27 cellular contexts compared by ENCODE assay signal in the genomic region with DNA sequence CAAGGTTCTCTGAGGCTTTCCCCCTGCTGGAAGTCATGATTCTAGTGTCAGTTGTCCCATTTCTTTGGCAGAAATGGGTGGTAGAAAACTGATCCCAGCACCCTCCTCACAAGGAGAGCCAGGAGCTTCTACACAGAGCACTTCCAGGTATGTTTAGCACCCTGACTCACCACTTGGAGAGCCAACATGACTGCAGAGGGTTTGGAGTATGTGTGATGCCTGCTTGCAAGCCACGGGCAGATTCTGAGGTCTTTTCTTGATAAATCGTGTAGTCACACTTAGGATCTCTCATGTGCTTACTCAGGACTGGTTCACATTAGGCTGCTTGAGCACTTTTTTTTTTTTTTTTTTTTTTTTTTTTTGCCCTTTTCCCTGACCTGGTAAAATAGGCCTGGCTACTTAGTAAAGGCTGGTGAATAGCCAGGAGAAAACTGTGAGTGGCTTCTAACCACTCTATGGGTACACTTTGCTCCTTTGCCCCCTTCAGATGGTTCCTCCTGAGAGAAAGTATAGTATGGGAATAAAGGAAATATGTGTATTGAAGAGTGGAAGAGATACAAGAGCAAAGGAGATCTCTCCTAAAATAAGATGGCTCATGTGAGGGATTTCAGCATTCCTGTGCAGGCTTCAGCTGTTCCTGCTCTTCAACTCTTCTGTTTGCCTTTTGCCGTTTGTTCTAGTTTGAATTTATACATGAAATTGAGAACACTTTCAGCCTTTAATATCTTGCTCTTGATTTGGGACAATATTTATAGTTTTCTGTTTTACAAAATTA.
A peak's percentile ranks its signal among the peaks of the same experiment; 100 is the strongest.
DNase-seq lines count a peak whose midpoint lies in the region; ATAC-seq and TF ChIP-seq lines count a peak whose summit lies in the region.
"Had no signal": no experiment of that assay in that cellular context is flagged by ENCODE, and none has a peak within 500 bp of the region (broad histone marks: within the 10 kb centered on the region; RNA-seq: fewer than 3 reads in every experiment).

No MANE protein-coding gene starts in this region.

- H3K27me3 Mint-ChIP-seq in GM23338 (ENCODE audit: insufficient read depth, low read depth, poor library complexity), result peaks cover 4% of the 10 kb centered on the region
- peaks cover 4% of the 10 kb centered on the region for H3K27me3 Mint-ChIP-seq in activated naive CD8-positive, alpha-beta T cell treated with anti-CD3 and anti-CD28 coated beads for 36 hours
- H3K27me3 Mint-ChIP-seq: dendritic cell treated with granulocyte-macrophage colony-stimulating factor and Interleukin-4, amounts not matched to agents 40 ng/mL and 50 ng/mL, for 4 days had no signal

- H2AFZ ChIP-seq in GM23338, result peak overlapping the region; percentile 50; the same call in 1 of the 2 replicates
- H2AFZ ChIP-seq in PC-3 (ENCODE audit: low read length), result no peak overlapping the region
- no peak overlapping the region for H2AFZ ChIP-seq in osteoblast (ENCODE audit: low read length)

- TF ChIP-seq CTCF in GM23338 (conservative IDR thresholded peaks at IDR 0.05; ENCODE audit: low read depth in 2 of 2) (no peak), PC-3 (conservative IDR thresholded peaks at IDR 0.05; ENCODE audit: low read depth, low read length) (no peak), epithelial cell of esophagus (IDR thresholded peaks at IDR 0.05; ENCODE audit: insufficient read depth, low read depth, low read length, missing control alignments) (no peak), osteoblast (IDR thresholded peaks at IDR 0.05; ENCODE audit: extremely low read depth, low read depth, low read length) (no peak), ovary (IDR thresholded peaks at IDR 0.05) (no peak)

- no peak overlapping the region for H3K9ac ChIP-seq in PC-3 (ENCODE audit: low read length)

- H3K27me3 ChIP-seq in GM23338 (ENCODE audit: insufficient read depth) (no peaks in the 10 kb centered on the region), PC-3 (ENCODE audit: low read length) (no peaks in the 10 kb centered on the region), osteoblast (ENCODE audit: insufficient read depth, low read length) (no peaks in the 10 kb centered on the region), ovary (no peaks in the 10 kb centered on the region)
- H3K27me3 ChIP-seq: sigmoid colon, stomach, tibial artery had no signal

- TF ChIP-seq EP300 in ovary (IDR thresholded peaks at IDR 0.05), result no peak

- no peak overlapping the region for H3K4me3 ChIP-seq in GM23338
- no peak overlapping the region for H3K4me3 ChIP-seq in PC-3 (ENCODE audit: low read length)
- no peak overlapping the region for H3K4me3 ChIP-seq in epithelial cell of esophagus (ENCODE audit: low read length)
- no peak overlapping the region for H3K4me3 ChIP-seq in osteoblast (ENCODE audit: insufficient read depth, low read length)
- H3K4me3 ChIP-seq in ovary, result no peak overlapping the region
- H3K4me3 ChIP-seq: sigmoid colon, stomach, tibial artery had no signal

- CTCF ChIA-PET in PC-3 (lab: Charles Lee), result no interaction called here

- WGBS in ovary, 3 donors, result 85 to 96% (median 95%) methylated on average over 3 of the region's 3 CpGs

- no TSS peak for BruUV-seq in PC-3 (replicated peaks; lab: Mats Ljungman, UMichigan)

- H3K27ac ChIP-seq in GM23338 (ENCODE audit: low read depth) (no peak overlapping the region), PC-3 (ENCODE audit: low read length) (no peak overlapping the region), osteoblast (ENCODE audit: low read depth, low read length) (no peak overlapping the region), ovary (no peak overlapping the region)
- H3K27ac ChIP-seq: RWPE1, sigmoid colon, stomach, tibial artery had no signal

- no peak for DNase-seq in GM23338 (ENCODE audit: low spot score)
- DNase-seq in PC-3, result peak; percentile 13
- DNase-seq in epithelial cell of esophagus (ENCODE audit: low read depth), result peak; percentile 47
- DNase-seq in osteoblast (ENCODE audit: insufficient read length, low spot score, missing footprints), result peak; percentile 5
- no peak for DNase-seq in activated naive CD8-positive, alpha-beta T cell treated with anti-CD3 and anti-CD28 coated beads for 36 hours
- no peak for DNase-seq in ovary
- DNase-seq in stimulated activated CD4-positive, alpha-beta T cell treated with anti-CD3 and anti-CD28 coated beads, Interleukin-12 subunit alpha, Interleukin-12 subunit beta, amount 100 ng/mL, for 4 hours, result no peak
- DNase-seq: activated B cell treated with CpG ODN at 0.5 μM for 24 hours; activated CD4-positive, alpha-beta T cell treated with anti-CD3 and anti-CD28 coated beads, Interleukin-2, amount 50 U/mL, for 4 hours; activated naive CD4-positive, alpha-beta T cell treated with anti-CD3 and anti-CD28 coated beads, Interleukin-2, amount 50 U/mL, for 16 hours; central memory CD4-positive, alpha-beta T cell; KBM-7; left colon; NCI-H187; NCI-H526 treated with DMSO at 0.1 percent for 48 hours; sigmoid colon; stimulated activated CD8-positive, alpha-beta memory T cell treated with anti-CD3 and anti-CD28 coated beads, Interleukin-4, amount 100 ng/mL, for 48 hours; stomach; T-helper 9 cell; tibial artery had no signal

- intact Hi-C loops in PC-3 (cut with micrococcal nuclease) (no loop called here), ovary (cut with DNase I) (no loop called here)

- H3K4me2 ChIP-seq in GM23338 (no peak overlapping the region), PC-3 (ENCODE audit: low read length) (no peak overlapping the region), osteoblast (ENCODE audit: insufficient read depth, low read length) (no peak overlapping the region)

- H3K4me1 Mint-ChIP-seq in GM23338, result peaks cover 7% of the 10 kb centered on the region; the same call in 2 of the 3 replicates
- no peaks in the 10 kb centered on the region for H3K4me1 Mint-ChIP-seq in activated naive CD8-positive, alpha-beta T cell treated with anti-CD3 and anti-CD28 coated beads for 36 hours
- H3K4me1 Mint-ChIP-seq: activated B cell treated with CpG ODN at 0.5 μM for 24 hours, CD14-positive monocyte, mesothelial cell of epicardium had no signal

- H3F3A ChIP-seq in GM23338 (replicated peaks; ENCODE audit: low read depth), result no peaks in the 10 kb centered on the region
- no peaks in the 10 kb centered on the region for H3F3A ChIP-seq in PC-3 (ENCODE audit: low read length, unreplicated experiment)

- no peak overlapping the region for H3K27ac Mint-ChIP-seq in GM23338
- no peak overlapping the region for H3K27ac Mint-ChIP-seq in activated naive CD8-positive, alpha-beta T cell treated with anti-CD3 and anti-CD28 coated beads for 36 hours
- H3K27ac Mint-ChIP-seq: activated B cell treated with CpG ODN at 0.5 μM for 24 hours; activated T-helper 1 cell treated with anti-CD3 and anti-CD28 coated beads, Interleukin-12 subunit alpha, Interleukin-12 subunit beta, Interleukin-2, Interleukin-4 antibody, amounts not matched to agents 30 ng/mL and 10 ng/mL and 1 ng/mL, durations not matched to agents 14 hours and 24 hours and 36 hours; dendritic cell treated with granulocyte-macrophage colony-stimulating factor and Interleukin-4, amounts not matched to agents 40 ng/mL and 50 ng/mL, for 4 days; mesothelial cell of epicardium; natural killer cell treated with Interleukin-12 subunit alpha and Interleukin-12 subunit beta and Interleukin-15 and Interleukin-18, amount 100 ng/mL, for 72 hours had no signal

- POLR2A ChIA-PET in PC-3 (lab: Charles Lee; ENCODE audit: unreplicated experiment), result no interaction called here

- no peak overlapping the region for H3K4me3 Mint-ChIP-seq in GM23338
- H3K4me3 Mint-ChIP-seq in activated naive CD8-positive, alpha-beta T cell treated with anti-CD3 and anti-CD28 coated beads for 36 hours, result no peak overlapping the region
- H3K4me3 Mint-ChIP-seq: activated B cell treated with CpG ODN at 0.5 μM for 24 hours; activated T-helper 1 cell treated with anti-CD3 and anti-CD28 coated beads, Interleukin-12 subunit alpha, Interleukin-12 subunit beta, Interleukin-2, Interleukin-4 antibody, amounts not matched to agents 30 ng/mL and 10 ng/mL and 1 ng/mL, durations not matched to agents 14 hours and 24 hours and 36 hours; CD14-positive monocyte; dendritic cell treated with granulocyte-macrophage colony-stimulating factor and Interleukin-4, amounts not matched to agents 40 ng/mL and 50 ng/mL, for 4 days; mesothelial cell of epicardium; natural killer cell treated with Interleukin-12 subunit alpha and Interleukin-12 subunit beta and Interleukin-15 and Interleukin-18, amount 100 ng/mL, for 72 hours had no signal

- H3K36me3 ChIP-seq in GM23338 (ENCODE audit: insufficient read depth) (no peaks in the 10 kb centered on the region), PC-3 (ENCODE audit: low read depth, low read length) (no peaks in the 10 kb centered on the region), osteoblast (ENCODE audit: insufficient read depth, low read length) (no peaks in the 10 kb centered on the region), ovary (no peaks in the 10 kb centered on the region)
- H3K36me3 ChIP-seq: sigmoid colon, stomach, tibial artery had no signal

- H4K20me1 ChIP-seq in GM23338 (replicated peaks; ENCODE audit: insufficient read depth) (no peaks in the 10 kb centered on the region), PC-3 (ENCODE audit: low read length) (no peaks in the 10 kb centered on the region), osteoblast (ENCODE audit: insufficient read depth, low read length) (no peaks in the 10 kb centered on the region)

- 0 out of 2 replicates have a peak, but pooled peaks cover 7% of the 10 kb centered on the region for H3K4me1 ChIP-seq in GM23338 (ENCODE audit: insufficient read depth)
- H3K4me1 ChIP-seq in PC-3 (ENCODE audit: insufficient read depth, low read length), result peaks cover 3% of the 10 kb centered on the region; the same call in 1 of the 2 replicates
- H3K4me1 ChIP-seq in osteoblast (ENCODE audit: insufficient read depth, low read length), result no peaks in the 10 kb centered on the region
- H3K4me1 ChIP-seq in ovary (ENCODE audit: insufficient read depth), result peaks cover 1% of the 10 kb centered on the region
- H3K4me1 ChIP-seq: sigmoid colon, stomach had no signal

- peak; percentile 32; the same call in 1 of the 3 replicates for ATAC-seq in GM23338
- no peak for ATAC-seq in PC-3
- ATAC-seq in GM19324 (IDR thresholded peaks at IDR 0.05; ENCODE audit: low FRiP score, unreplicated experiment), result no peak
- ATAC-seq: left colon; natural killer cell treated with Interleukin-12 subunit alpha and Interleukin-12 subunit beta and Interleukin-15 and Interleukin-18, amount 100 ng/mL, for 72 hours had no signal

- no peaks in the 10 kb centered on the region for H3K36me3 Mint-ChIP-seq in GM23338 (ENCODE audit: low read depth)
- H3K36me3 Mint-ChIP-seq in activated naive CD8-positive, alpha-beta T cell treated with anti-CD3 and anti-CD28 coated beads for 36 hours, result no peaks in the 10 kb centered on the region
- H3K36me3 Mint-ChIP-seq: CD14-positive monocyte; mesothelial cell of epicardium; natural killer cell treated with Interleukin-12 subunit alpha and Interleukin-12 subunit beta and Interleukin-15 and Interleukin-18, amount 100 ng/mL, for 72 hours had no signal

- TF ChIP-seq POLR2A in ovary (IDR thresholded peaks at IDR 0.05), result no peak

- H3K79me2 ChIP-seq in GM23338 (replicated peaks; ENCODE audit: insufficient read depth) (no peaks in the 10 kb centered on the region), PC-3 (ENCODE audit: low read length) (no peaks in the 10 kb centered on the region), osteoblast (ENCODE audit: insufficient read depth, low read length) (no peaks in the 10 kb centered on the region)

- H3K9me3 ChIP-seq in PC-3 (ENCODE audit: low read length) (no peaks in the 10 kb centered on the region), osteoblast (ENCODE audit: low read depth, low read length) (no peaks in the 10 kb centered on the region), ovary (no peaks in the 10 kb centered on the region)
- H3K9me3 ChIP-seq: sigmoid colon, stomach, tibial artery had no signal

- no peaks in the 10 kb centered on the region for H3K9me2 ChIP-seq in GM23338 (ENCODE audit: insufficient read depth)
- H3K9me2 ChIP-seq in PC-3 (replicated peaks; ENCODE audit: low read length), result no peaks in the 10 kb centered on the region

- H3K9me3 Mint-ChIP-seq in GM23338, result no peaks in the 10 kb centered on the region
- no peaks in the 10 kb centered on the region for H3K9me3 Mint-ChIP-seq in activated naive CD8-positive, alpha-beta T cell treated with anti-CD3 and anti-CD28 coated beads for 36 hours
- H3K9me3 Mint-ChIP-seq: activated B cell treated with CpG ODN at 0.5 μM for 24 hours; activated T-helper 1 cell treated with anti-CD3 and anti-CD28 coated beads, Interleukin-12 subunit alpha, Interleukin-12 subunit beta, Interleukin-2, Interleukin-4 antibody, amounts not matched to agents 30 ng/mL and 10 ng/mL and 1 ng/mL, durations not matched to agents 14 hours and 24 hours and 36 hours; CD14-positive monocyte; dendritic cell treated with granulocyte-macrophage colony-stimulating factor and Interleukin-4, amounts not matched to agents 40 ng/mL and 50 ng/mL, for 4 days; mesothelial cell of epicardium; natural killer cell treated with Interleukin-12 subunit alpha and Interleukin-12 subunit beta and Interleukin-15 and Interleukin-18, amount 100 ng/mL, for 72 hours had no signal

Comparison
In these comparisons a context has a peak if more than half of its experiments do, and no peak if none do; other contexts are left out.
1. DNase-seq: peak in PC-3 (single experiment), epithelial cell of esophagus (single experiment) and osteoblast (single experiment); none in GM23338 (single experiment), activated naive CD8-positive, alpha-beta T cell treated with anti-CD3 and anti-CD28 coated beads for 36 hours (single experiment), ovary (0 of 5) and stimulated activated CD4-positive, alpha-beta T cell treated with anti-CD3 and anti-CD28 coated beads, Interleukin-12 subunit alpha, Interleukin-12 subunit beta, amount 100 ng/mL, for 4 hours (single experiment).